ENCODE assay signal across 2 cellular contexts in the genomic region with DNA sequence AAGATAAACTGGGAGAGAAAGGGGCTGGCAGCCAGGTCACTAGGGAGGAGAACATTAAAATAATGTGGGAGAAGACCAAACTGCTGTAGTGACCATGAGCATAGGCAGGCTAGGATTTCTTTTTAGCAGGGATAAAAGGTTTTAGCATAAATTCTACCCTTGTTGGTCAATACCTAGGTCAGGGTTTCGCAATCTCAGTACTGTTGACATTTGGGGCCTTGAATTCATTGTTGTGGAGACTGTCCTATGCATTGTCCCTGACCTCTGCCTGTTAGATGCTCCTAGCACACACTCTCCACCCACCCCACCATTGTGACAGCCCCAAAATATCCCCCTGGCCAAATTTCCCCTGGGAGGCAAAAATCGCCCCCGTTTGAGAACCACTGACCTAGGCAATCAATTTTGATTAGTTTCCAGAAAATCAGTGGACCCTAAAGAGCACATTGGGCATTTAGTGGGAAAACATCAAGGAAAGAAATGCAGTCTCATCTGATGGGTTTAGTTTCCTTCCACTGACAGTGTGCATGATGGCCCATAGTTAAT.
A peak's percentile ranks its signal among the peaks of the same experiment; 100 is the strongest.
TF ChIP-seq lines count a peak whose summit lies in the region.

No MANE protein-coding gene starts in this region.

TF ChIP-seq in IMR-90, 13 proteins besides CTCF, POLR2A, EP300 and RAD21:
- TF ChIP-seq, protein P1, sequence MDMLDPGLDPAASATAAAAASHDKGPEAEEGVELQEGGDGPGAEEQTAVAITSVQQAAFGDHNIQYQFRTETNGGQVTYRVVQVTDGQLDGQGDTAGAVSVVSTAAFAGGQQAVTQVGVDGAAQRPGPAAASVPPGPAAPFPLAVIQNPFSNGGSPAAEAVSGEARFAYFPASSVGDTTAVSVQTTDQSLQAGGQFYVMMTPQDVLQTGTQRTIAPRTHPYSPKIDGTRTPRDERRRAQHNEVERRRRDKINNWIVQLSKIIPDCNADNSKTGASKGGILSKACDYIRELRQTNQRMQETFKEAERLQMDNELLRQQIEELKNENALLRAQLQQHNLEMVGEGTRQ (IDR thresholded peaks at IDR 0.05; ENCODE audit: low read depth, low read length): no peak
- TF ChIP-seq MAZ (IDR thresholded peaks at IDR 0.05; ENCODE audit: borderline replicate concordance, low read depth, low read length): no peak
- no peak for TF ChIP-seq SMC3 (IDR thresholded peaks at IDR 0.05; ENCODE audit: low read depth, low read length)
- TF ChIP-seq CEBPB (IDR thresholded peaks at IDR 0.05; ENCODE audit: low read depth, low read length): peak; percentile 51; the same call in 1 of the 2 replicates
- no peak for TF ChIP-seq FOS (IDR thresholded peaks at IDR 0.05; ENCODE audit: low read depth, low read length)
- TF ChIP-seq, protein P2, sequence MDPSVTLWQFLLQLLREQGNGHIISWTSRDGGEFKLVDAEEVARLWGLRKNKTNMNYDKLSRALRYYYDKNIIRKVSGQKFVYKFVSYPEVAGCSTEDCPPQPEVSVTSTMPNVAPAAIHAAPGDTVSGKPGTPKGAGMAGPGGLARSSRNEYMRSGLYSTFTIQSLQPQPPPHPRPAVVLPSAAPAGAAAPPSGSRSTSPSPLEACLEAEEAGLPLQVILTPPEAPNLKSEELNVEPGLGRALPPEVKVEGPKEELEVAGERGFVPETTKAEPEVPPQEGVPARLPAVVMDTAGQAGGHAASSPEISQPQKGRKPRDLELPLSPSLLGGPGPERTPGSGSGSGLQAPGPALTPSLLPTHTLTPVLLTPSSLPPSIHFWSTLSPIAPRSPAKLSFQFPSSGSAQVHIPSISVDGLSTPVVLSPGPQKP (IDR thresholded peaks at IDR 0.05; ENCODE audit: borderline replicate concordance, low read depth, low read length): no peak
- no peak for TF ChIP-seq RCOR1 (IDR thresholded peaks at IDR 0.05; ENCODE audit: insufficient replicate concordance, low read length)

TF ChIP-seq in H1, 55 proteins besides CTCF, POLR2A, EP300 and RAD21:
- TF ChIP-seq CEBPB (IDR thresholded peaks at IDR 0.05; ENCODE audit: low read depth, low read length): peak; percentile 94
- TF ChIP-seq TEAD4 (IDR thresholded peaks at IDR 0.05; ENCODE audit: low read depth, low read length): no peak
- TF ChIP-seq MAFK (IDR thresholded peaks at IDR 0.05; ENCODE audit: low read depth, low read length): no peak
